22 cellular contexts compared by ENCODE assay signal in the genomic region with DNA sequence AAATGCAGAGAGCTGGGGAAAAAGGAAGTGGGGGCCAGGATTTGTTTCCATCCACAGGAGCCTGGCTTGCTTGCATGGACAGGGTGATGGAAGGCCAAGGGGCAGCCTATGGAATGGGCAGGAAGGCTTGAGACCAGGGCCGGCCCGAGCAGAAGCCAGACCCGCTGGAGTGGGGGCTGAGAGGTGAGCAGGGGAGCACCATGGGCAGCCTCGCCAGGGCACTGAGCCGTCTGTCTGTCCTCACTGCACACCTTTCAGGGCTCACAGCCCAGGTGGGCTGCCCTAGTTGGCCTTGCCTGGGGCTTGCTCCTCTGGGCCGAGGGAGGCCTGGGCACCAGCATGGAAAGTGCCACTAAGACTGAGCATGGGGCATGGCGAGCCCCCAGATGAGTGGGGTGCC.
"Had no signal": no experiment of that assay in that cellular context is flagged by ENCODE, and none has a peak within 500 bp of the region (broad histone marks: within the 10 kb centered on the region; RNA-seq: fewer than 3 reads in every experiment).

No MANE protein-coding gene starts in this region.

- H3K36me3 ChIP-seq: colonic mucosa, esophagus muscularis mucosa, gastroesophageal sphincter, heart left ventricle, left ventricle myocardium inferior, lower lobe of right lung had no signal

- ATAC-seq: foreskin keratinocyte, gastroesophageal sphincter, heart left ventricle, left colon, left lobe of liver, lower lobe of right lung had no signal

- H3K27ac Mint-ChIP-seq: immature natural killer cell had no signal

- H3K4me3 ChIP-seq: colonic mucosa, dorsolateral prefrontal cortex, esophagus muscularis mucosa, gastroesophageal sphincter, heart left ventricle, hepatocyte, left ventricle myocardium inferior, lower lobe of right lung had no signal

- H3K27me3 ChIP-seq: colonic mucosa, foreskin keratinocyte, hepatocyte had no signal

- H3K36me3 Mint-ChIP-seq: immature natural killer cell had no signal

- H3K9me3 ChIP-seq: colonic mucosa, lower lobe of right lung had no signal

- H3K27ac ChIP-seq: colonic mucosa, dorsolateral prefrontal cortex, esophagus muscularis mucosa, foreskin keratinocyte, gastroesophageal sphincter, heart left ventricle, hepatocyte, left ventricle myocardium inferior, lower lobe of right lung had no signal

- H3K4me1 ChIP-seq: colonic mucosa, esophagus muscularis mucosa, foreskin keratinocyte, gastroesophageal sphincter, heart left ventricle, left ventricle myocardium inferior, lower lobe of right lung had no signal

- H3K4me3 Mint-ChIP-seq: immature natural killer cell had no signal

- DNase-seq: cerebellar nuclear complex; colonic mucosa; dermis blood vessel endothelial cell; dorsolateral prefrontal cortex; effector CD4-positive, alpha-beta T cell; effector memory CD4-positive, alpha-beta T cell; foreskin keratinocyte; heart left ventricle; hypothalamus; immature natural killer cell; islet precursor cell; kidney; kidney glomerular epithelial cell; left colon; left ventricle myocardium inferior; lower lobe of right lung; mesenchymal stem cell; midbrain had no signal
